In the genomic region with DNA sequence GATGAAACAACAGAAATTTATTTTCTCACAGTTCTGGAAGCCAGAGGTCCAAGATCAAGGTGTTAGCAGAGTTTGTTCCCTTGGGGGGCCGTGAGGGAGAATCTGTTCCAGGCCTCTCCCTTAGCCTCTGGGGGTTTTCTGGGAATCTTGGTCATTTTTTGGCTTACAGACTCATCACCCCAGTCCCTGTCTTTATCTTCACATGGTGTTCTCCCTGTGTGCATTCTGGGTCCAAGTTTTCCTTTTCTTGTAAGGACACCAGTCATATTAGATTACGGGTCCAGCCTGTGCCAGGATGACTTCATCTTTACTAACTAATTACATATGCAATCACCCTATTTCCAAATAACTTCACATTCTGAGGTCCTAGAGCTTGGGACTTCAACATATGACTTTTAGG, we compare ENCODE assay signal across 15 cellular contexts.
"Had no signal": no experiment of that assay in that cellular context is flagged by ENCODE, and none has a peak within 500 bp of the region (broad histone marks: within the 10 kb centered on the region; RNA-seq: fewer than 3 reads in every experiment).

No MANE protein-coding gene starts in this region.

- DNase-seq: activated CD4-positive, alpha-beta T cell treated with anti-CD3 and anti-CD28 coated beads for 4 hours; activated CD8-positive, alpha-beta memory T cell treated with anti-CD3 and anti-CD28 coated beads, Interleukin-2, amount 50 U/mL, for 4 hours; activated CD8-positive, alpha-beta T cell treated with anti-CD3 and anti-CD28 coated beads, Interleukin-2, amount 10 ng/mL, durations not matched to agents 7 days and 5 days; activated gamma-delta T cell; activated naive CD8-positive, alpha-beta T cell treated with anti-CD3 and anti-CD28 coated beads for 36 hours; activated T-cell treated with anti-CD3 and anti-CD28 coated beads, Interleukin-2, amount 50 U/mL, for 48 hours; brain microvascular endothelial cell; cerebellar nuclear complex; effector CD8-positive, alpha-beta T cell; naive B cell; stimulated activated CD4-positive, alpha-beta T cell treated with anti-CD3 and anti-CD28 coated beads, Interleukin-2, amount 100 ng/mL, for 48 hours; thyroid gland had no signal

- H3K4me1 ChIP-seq: pancreas, thyroid gland had no signal

- H3K4me3 ChIP-seq: pancreas, thyroid gland had no signal

- ATAC-seq: activated CD8-positive, alpha-beta T cell treated with anti-CD3 and anti-CD28 coated beads, Interleukin-2, amount 10 ng/mL, durations not matched to agents 7 days and 5 days; left lobe of liver; stimulated activated memory B cell treated with anti-CD40 and anti-IgM and Interleukin-4, amounts not matched to agents 10 μg/mL and 1 μg/mL and 100 μg/mL, for 72 hours had no signal

- H3K27ac ChIP-seq: brain microvascular endothelial cell, pancreas, thyroid gland had no signal

- H3K9me3 ChIP-seq: pancreas, thyroid gland had no signal

- H3K27me3 ChIP-seq: brain microvascular endothelial cell, pancreas, thyroid gland had no signal

- H3K36me3 ChIP-seq: brain microvascular endothelial cell, pancreas, thyroid gland had no signal
